ENCODE assay signal across 8 cellular contexts in the genomic region with DNA sequence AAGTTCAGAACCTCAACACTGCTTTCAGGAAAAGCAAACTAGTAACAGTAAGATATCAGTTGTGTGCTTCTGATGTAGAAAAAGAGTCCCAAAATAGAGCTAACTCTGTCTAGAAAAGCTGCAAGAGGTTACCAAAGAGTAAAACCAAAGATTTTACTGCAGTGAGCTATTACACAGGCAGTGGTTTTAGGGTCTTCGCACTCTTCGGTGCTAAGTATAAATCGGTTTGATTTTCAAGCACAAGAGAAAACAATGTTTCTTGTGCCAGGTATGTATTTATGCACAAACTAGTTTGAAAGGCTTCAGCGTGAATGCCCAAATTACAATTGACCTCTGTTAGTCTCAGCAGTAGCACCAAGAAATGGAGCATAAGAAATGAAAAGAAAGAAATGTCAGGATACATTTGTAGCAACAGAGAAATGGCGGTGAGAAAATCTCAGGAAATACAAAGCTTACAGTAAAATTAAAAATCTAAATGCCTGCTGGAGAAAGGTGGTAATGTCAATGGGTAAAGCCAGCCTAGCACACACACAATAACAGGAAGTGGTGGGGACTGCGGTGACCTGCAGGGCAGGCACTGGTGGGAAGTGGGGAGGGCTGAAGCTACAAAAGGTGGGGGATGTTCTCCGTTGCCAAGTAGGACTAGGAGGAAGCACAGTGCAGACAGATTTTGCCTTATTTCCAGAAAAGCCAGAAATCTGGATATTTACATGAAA. TPM values are rescaled to one million over a fixed set of nuclear protein-coding genes. Genes with fewer than 3 reads are reported as not detected.
DNase-seq lines count a peak whose midpoint lies in the region; ATAC-seq and TF ChIP-seq lines count a peak whose summit lies in the region.

No MANE protein-coding gene starts in this region.

- peaks cover 9% of the 10 kb centered on the region for H3K4me1 ChIP-seq in left ventricle myocardium inferior

- peak; percentile 11 for DNase-seq in NCI-H748 treated with DMSO at 0.1 percent for 48 hours (lab: John Stamatoyannopoulos, UW)
- DNase-seq in activated CD8-positive, alpha-beta memory T cell treated with anti-CD3 and anti-CD28 coated beads, Interleukin-2, amount 50 U/mL, for 1 hour (ENCODE audit: extremely low read depth): peak; percentile 64
- DNase-seq in left ventricle myocardium inferior: no peak
- peak; percentile 34 to 65 (median 50) for DNase-seq in stimulated activated CD4-positive, alpha-beta T cell treated with anti-CD3 and anti-CD28 coated beads, TNF-alpha, amount 100 ng/mL, for 24 hours (ENCODE audit: low read depth in 3 of 3)
- no peak for DNase-seq in superior temporal gyrus (ENCODE audit: extremely low spot score)
- no peak for DNase-seq in hippocampal formation (lab: John Stamatoyannopoulos, UW)

- ATAC-seq in GM18517 (IDR thresholded peaks at IDR 0.05; ENCODE audit: unreplicated experiment) (peak; percentile 99), HG02759 (IDR thresholded peaks at IDR 0.05; ENCODE audit: unreplicated experiment) (peak; percentile 100)

- no peaks in the 10 kb centered on the region for H3K36me3 ChIP-seq in left ventricle myocardium inferior

- intact Hi-C loops in left ventricle myocardium inferior (cut with micrococcal nuclease): no loop called here

- no peak overlapping the region for H3K4me3 ChIP-seq in left ventricle myocardium inferior

- no peaks in the 10 kb centered on the region for H3K27me3 ChIP-seq in left ventricle myocardium inferior (ENCODE audit: low read depth)

- H3K9me3 ChIP-seq in left ventricle myocardium inferior (replicated peaks): no peaks in the 10 kb centered on the region

- H3K27ac ChIP-seq in left ventricle myocardium inferior (replicated peaks): no peak overlapping the region

- TF ChIP-seq CTCF in left ventricle myocardium inferior (IDR thresholded peaks at IDR 0.05; ENCODE audit: borderline replicate concordance): peak; percentile 26

RNA-seq across cellular contexts. Expression of a gene that starts 18.0 kb away (rescaled TPM):
- total RNA-seq in left ventricle myocardium inferior: 42.6 TPM

Comparison
In these comparisons a context has a peak if more than half of its experiments do, and no peak if none do; other contexts are left out.
1. DNase-seq: peak in NCI-H748 treated with DMSO at 0.1 percent for 48 hours (single experiment), activated CD8-positive, alpha-beta memory T cell treated with anti-CD3 and anti-CD28 coated beads, Interleukin-2, amount 50 U/mL, for 1 hour (single experiment) and stimulated activated CD4-positive, alpha-beta T cell treated with anti-CD3 and anti-CD28 coated beads, TNF-alpha, amount 100 ng/mL, for 24 hours (3 of 3); none in left ventricle myocardium inferior (single experiment), superior temporal gyrus (single experiment) and hippocampal formation (0 of 2).